In the genomic region with DNA sequence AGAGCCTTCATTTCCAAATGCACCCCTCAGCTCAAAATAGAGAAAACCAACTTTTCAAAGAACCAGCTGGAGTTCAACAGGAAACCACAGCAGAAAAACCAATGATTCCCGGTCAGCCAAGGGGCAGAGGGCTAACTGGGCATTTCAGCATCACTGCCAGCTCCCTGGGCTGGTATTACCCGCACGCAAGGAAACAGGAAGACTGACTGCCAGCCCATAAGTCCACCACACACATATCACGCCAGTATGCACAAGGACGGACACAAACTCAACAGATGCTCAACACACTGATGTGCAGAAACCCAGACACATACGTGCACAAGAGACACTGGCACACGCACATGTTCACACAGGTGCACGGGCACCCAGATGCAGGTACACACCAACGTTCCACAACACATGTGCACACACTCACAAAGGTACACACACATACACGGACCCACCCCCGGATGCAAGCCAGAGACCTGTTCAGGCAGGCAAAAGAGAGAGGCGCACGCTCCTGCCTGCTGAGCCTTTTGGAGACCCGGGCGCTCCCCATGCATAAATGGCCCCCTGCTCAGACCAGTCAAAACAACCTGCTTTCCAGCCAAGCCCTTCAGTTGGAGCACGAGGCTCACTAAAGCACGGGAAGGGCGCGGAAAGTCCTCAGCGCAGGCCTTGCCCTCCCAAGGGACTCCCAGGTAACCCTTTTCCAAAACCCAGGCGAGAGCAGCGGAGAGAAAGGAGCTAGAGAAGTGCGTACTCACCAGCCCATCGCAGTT, we compare ENCODE assay signal across 9 cellular contexts. TPM values are rescaled to one million over a fixed set of nuclear protein-coding genes. Genes with fewer than 3 reads are reported as not detected.
DNase-seq lines count a peak whose midpoint lies in the region; ATAC-seq and TF ChIP-seq lines count a peak whose summit lies in the region.
"Had no signal": no experiment of that assay in that cellular context is flagged by ENCODE, and none has a peak within 500 bp of the region (broad histone marks: within the 10 kb centered on the region; RNA-seq: fewer than 3 reads in every experiment).

No MANE protein-coding gene starts in this region.

- H3K4me2 ChIP-seq in BLaER1 treated with 17β-estradiol and CSF1 and Interleukin-3, amounts not matched to agents 10 nM and 100 nM: peak overlapping the region; percentile 95 to 100 (median 99)

- H3K4me3 ChIP-seq in BLaER1 treated with 17β-estradiol and CSF1 and Interleukin-3, amounts not matched to agents 10 nM and 100 nM: peak overlapping the region; percentile 62 to 74 (median 66)
- peak overlapping the region; percentile 33 to 65 (median 48) for H3K4me3 ChIP-seq in Peyer's patch
- H3K4me3 ChIP-seq: body of pancreas had no signal

- ATAC-seq in foreskin keratinocyte: no peak
- ATAC-seq in GM18517 (IDR thresholded peaks at IDR 0.05; ENCODE audit: unreplicated experiment): no peak
- ATAC-seq in activated CD8-positive, alpha-beta memory T cell treated with anti-CD3 and anti-CD28 coated beads, Interleukin-2, amount 10 ng/mL, durations not matched to agents 7 days and 5 days: no peak
- ATAC-seq: body of pancreas had no signal

- H4K20me1 ChIP-seq in BLaER1 treated with 17β-estradiol and CSF1 and Interleukin-3, amounts not matched to agents 10 nM and 100 nM: peaks cover 11 to 67% (median 30%) of the 10 kb centered on the region in 11 experiments; a peak in 18 of 22 replicates

- H3K36me3 ChIP-seq in BLaER1 treated with 17β-estradiol and CSF1 and Interleukin-3, amounts not matched to agents 10 nM and 100 nM: no peaks in the 10 kb centered on the region; a peak in 1 of 22 replicates
- no peaks in the 10 kb centered on the region for H3K36me3 ChIP-seq in Peyer's patch

- H3K4me1 ChIP-seq in BLaER1 treated with 17β-estradiol and CSF1 and Interleukin-3, amounts not matched to agents 10 nM and 100 nM: peaks cover 23 to 34% (median 26%) of the 10 kb centered on the region in 10 experiments
- H3K4me1 ChIP-seq in Peyer's patch (peaks cover 0 to 18% (median 3%) of the 10 kb centered on the region in 4 donors), foreskin keratinocyte (no peaks in the 10 kb centered on the region)

- no peaks in the 10 kb centered on the region for H3K36me3 Mint-ChIP-seq in osteocyte (ENCODE audit: unreplicated experiment)
- H3K36me3 Mint-ChIP-seq in activated CD8-positive, alpha-beta memory T cell treated with anti-CD3 and anti-CD28 coated beads, Interleukin-2, amount 10 ng/mL, durations not matched to agents 7 days and 5 days: no peaks in the 10 kb centered on the region

- H3K27ac ChIP-seq in BLaER1 treated with 17β-estradiol and CSF1 and Interleukin-3, amounts not matched to agents 10 nM and 100 nM: no peak overlapping the region
- no peak overlapping the region for H3K27ac ChIP-seq in Peyer's patch
- H3K27ac ChIP-seq in foreskin keratinocyte: no peak overlapping the region
- H3K27ac ChIP-seq: body of pancreas had no signal

- TF ChIP-seq POLR2A in Peyer's patch (IDR thresholded peaks at IDR 0.05): no peak

- peak overlapping the region in 7 of 11 experiments; percentile 57 to 77 (median 73); a peak in 10 of 22 replicates for H3K9ac ChIP-seq in BLaER1 treated with 17β-estradiol and CSF1 and Interleukin-3, amounts not matched to agents 10 nM and 100 nM

- H3K4me1 Mint-ChIP-seq in osteocyte (ENCODE audit: unreplicated experiment): peaks cover 8% of the 10 kb centered on the region
- no peaks in the 10 kb centered on the region for H3K4me1 Mint-ChIP-seq in activated CD8-positive, alpha-beta memory T cell treated with anti-CD3 and anti-CD28 coated beads, Interleukin-2, amount 10 ng/mL, durations not matched to agents 7 days and 5 days

- no peak for DNase-seq in Peyer's patch
- peak; percentile 2 to 17 for DNase-seq in foreskin keratinocyte
- no peak for DNase-seq in osteocyte (ENCODE audit: extremely low spot score, unreplicated experiment)
- no peak for DNase-seq in NCI-H146 treated with DMSO at 0.1 percent for 48 hours (lab: John Stamatoyannopoulos, UW; ENCODE audit: unreplicated experiment)
- DNase-seq in NCI-H510A (lab: John Stamatoyannopoulos, UW): no peak
- DNase-seq in activated CD8-positive, alpha-beta memory T cell treated with anti-CD3 and anti-CD28 coated beads, Interleukin-2, amount 10 ng/mL, durations not matched to agents 7 days and 5 days: no peak

- peaks cover 74 to 88% (median 83%) of the 10 kb centered on the region in 11 experiments for H3K27me3 ChIP-seq in BLaER1 treated with 17β-estradiol and CSF1 and Interleukin-3, amounts not matched to agents 10 nM and 100 nM
- H3K27me3 ChIP-seq in Peyer's patch (no peaks in the 10 kb centered on the region), foreskin keratinocyte (peaks cover 48% of the 10 kb centered on the region)

- CTCF ChIA-PET in activated CD8-positive, alpha-beta memory T cell treated with anti-CD3 and anti-CD28 coated beads, Interleukin-2, amount 10 ng/mL, durations not matched to agents 7 days and 5 days (lab: Charles Lee): interaction anchor here (0.9 kb wide), 1 partner anchor 17 kb away, joined by 3 read pairs; no protein-coding TSS in a partner anchor

- H3K4me3 Mint-ChIP-seq in osteocyte (ENCODE audit: unreplicated experiment): peak overlapping the region; percentile 37
- H3K4me3 Mint-ChIP-seq in activated CD8-positive, alpha-beta memory T cell treated with anti-CD3 and anti-CD28 coated beads, Interleukin-2, amount 10 ng/mL, durations not matched to agents 7 days and 5 days: no peak overlapping the region

- no peaks in the 10 kb centered on the region for H3K9me3 Mint-ChIP-seq in osteocyte (ENCODE audit: unreplicated experiment)
- H3K9me3 Mint-ChIP-seq in activated CD8-positive, alpha-beta memory T cell treated with anti-CD3 and anti-CD28 coated beads, Interleukin-2, amount 10 ng/mL, durations not matched to agents 7 days and 5 days (ENCODE audit: low read depth): no peaks in the 10 kb centered on the region

- H3K9me3 ChIP-seq in BLaER1 treated with 17β-estradiol and CSF1 and Interleukin-3, amounts not matched to agents 10 nM and 100 nM (replicated peaks in 1 of 11): no peaks in the 10 kb centered on the region
- no peaks in the 10 kb centered on the region for H3K9me3 ChIP-seq in Peyer's patch
- H3K9me3 ChIP-seq: body of pancreas had no signal

- TF ChIP-seq CTCF in Peyer's patch (IDR thresholded peaks at IDR 0.05) (no peak), foreskin keratinocyte (conservative IDR thresholded peaks at IDR 0.05) (no peak), osteocyte (IDR thresholded peaks at IDR 0.05) (no peak)

- H3K27me3 Mint-ChIP-seq in osteocyte (ENCODE audit: unreplicated experiment): peaks cover 44% of the 10 kb centered on the region
- peaks cover 53% of the 10 kb centered on the region for H3K27me3 Mint-ChIP-seq in activated CD8-positive, alpha-beta memory T cell treated with anti-CD3 and anti-CD28 coated beads, Interleukin-2, amount 10 ng/mL, durations not matched to agents 7 days and 5 days

- H3K27ac Mint-ChIP-seq in osteocyte (ENCODE audit: unreplicated experiment): no peak overlapping the region
- H3K27ac Mint-ChIP-seq in activated CD8-positive, alpha-beta memory T cell treated with anti-CD3 and anti-CD28 coated beads, Interleukin-2, amount 10 ng/mL, durations not matched to agents 7 days and 5 days: no peak overlapping the region

RNA-seq across cellular contexts. Expression of a gene that starts 2.1 kb away (rescaled TPM):
- total RNA-seq in Peyer's patch (10 to 100 TPM in 2 of 4 donors, 1 to 10 TPM in 2; 5.3 to 90.0 (median 9.5) TPM), foreskin keratinocyte (not detected in 2 replicates), osteocyte (10.7 and 12.2 TPM in 2 replicates)
- polyA plus RNA-seq in foreskin keratinocyte: not detected in 2 replicates
- total RNA-seq in activated CD8-positive, alpha-beta memory T cell treated with anti-CD3 and anti-CD28 coated beads, Interleukin-2, amount 10 ng/mL, durations not matched to agents 7 days and 5 days: not detected

Comparison
In these comparisons a context has a peak if more than half of its experiments do, and no peak if none do; other contexts are left out.
1. DNase-seq: peak in foreskin keratinocyte (2 of 2); none in Peyer's patch (0 of 3), osteocyte (single experiment), NCI-H146 treated with DMSO at 0.1 percent for 48 hours (single experiment), NCI-H510A (single experiment) and activated CD8-positive, alpha-beta memory T cell treated with anti-CD3 and anti-CD28 coated beads, Interleukin-2, amount 10 ng/mL, durations not matched to agents 7 days and 5 days (single experiment).